Comparison of ENCODE assay signal across 8 cellular contexts in genomic region chr2:87341601-87342014, GRCh38.
DNase-seq lines count a peak whose midpoint lies in the region; ATAC-seq and TF ChIP-seq lines count a peak whose summit lies in the region.
"Not testable (repeated sequence)": the region's sequence is repeated elsewhere in the genome, so short reads cannot be mapped to it uniquely, and the experiment has no call there.

No MANE protein-coding gene starts in this region.

- TF ChIP-seq CTCF in lower lobe of right lung (IDR thresholded peaks at IDR 0.05) = peak; percentile 72
- TF ChIP-seq CTCF in testis (IDR thresholded peaks at IDR 0.05) = peak in 1 of 3 experiments; percentile 60

- H3K27ac ChIP-seq in lower lobe of right lung, testis: not testable (repeated sequence)

- TF ChIP-seq POLR2A in testis (IDR thresholded peaks at IDR 0.05) = not testable (repeated sequence)

- ATAC-seq in lower lobe of right lung, sciatic nerve: not testable (repeated sequence)

- intact Hi-C loops in lower lobe of right lung (cut with DNase I); sciatic nerve (cut with DNase I); testis (cut with DNase I; ENCODE audit: low total_unique reads): not testable (repeated sequence)

- not testable (repeated sequence) for H3K9me3 ChIP-seq in lower lobe of right lung, testis

- not testable (repeated sequence) for H3K36me3 ChIP-seq in lower lobe of right lung; testis (ENCODE audit: low read depth, missing control alignments)

- H3K4me1 ChIP-seq in lower lobe of right lung, testis: not testable (repeated sequence)

- 47 to 75% methylated on average over 9 to 31 of the region's 31 CpGs for WGBS in testis, 2 donors

- H3K27me3 ChIP-seq in lower lobe of right lung (ENCODE audit: low read depth); testis: not testable (repeated sequence)

- peak; percentile 77 for DNase-seq in Daoy (ENCODE audit: low read depth)
- peak; percentile 15 for DNase-seq in NAMALWA (ENCODE audit: low spot score)
- peak; percentile 2 to 55 for DNase-seq in activated CD4-positive, alpha-beta T cell treated with anti-CD3 and anti-CD28 coated beads for 4 hours
- peak; percentile 50 for DNase-seq in amniotic epithelial cell (ENCODE audit: low read depth)
- DNase-seq in fibroblast of peridontal ligament (ENCODE audit: extremely low read depth) = peak; percentile 71
- peak; percentile 78 for DNase-seq in lower lobe of right lung
- DNase-seq in sciatic nerve (ENCODE audit: low spot score) = peak; percentile 84
- DNase-seq in testis = peak; percentile 65

- not testable (repeated sequence) for H3K4me3 ChIP-seq in lower lobe of right lung, testis

Comparison
In these comparisons a context has a peak if more than half of its experiments do, and no peak if none do; other contexts are left out.
1. DNase-seq: peak in every context shown above with its lines; median percentile 84 in sciatic nerve; 78 in lower lobe of right lung; 77 in Daoy; 71 in fibroblast of peridontal ligament; 65 in testis; 50 in amniotic epithelial cell; 28 in activated CD4-positive, alpha-beta T cell treated with anti-CD3 and anti-CD28 coated beads for 4 hours; 15 in NAMALWA.